ENCODE assay signal across 8 cellular contexts in the genomic region with DNA sequence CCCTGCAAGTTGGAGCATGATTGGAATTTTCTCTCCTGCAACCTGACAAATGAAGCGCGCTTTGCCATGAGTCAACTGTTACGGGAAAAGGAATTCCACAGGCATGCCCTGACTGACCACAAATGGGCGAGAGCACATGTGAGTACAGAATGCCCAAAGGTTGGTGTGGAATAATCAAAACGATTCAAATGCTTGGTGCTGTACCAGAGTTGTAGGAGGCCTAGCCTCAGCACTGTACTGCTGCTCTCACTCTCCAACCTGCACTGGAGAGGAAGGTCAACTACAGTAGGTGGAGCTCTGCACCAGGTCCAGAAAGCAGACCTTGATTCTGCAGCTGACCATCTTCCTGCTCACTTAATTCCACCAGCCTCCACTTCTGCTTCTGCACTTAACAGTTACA.
DNase-seq lines count a peak whose midpoint lies in the region; ATAC-seq and TF ChIP-seq lines count a peak whose summit lies in the region.

No MANE protein-coding gene starts in this region.

- no peak overlapping the region for H3K4me3 ChIP-seq in PC-3 (ENCODE audit: low read length)
- no peak overlapping the region for H3K4me3 ChIP-seq in epithelial cell of esophagus (ENCODE audit: low read length)
- H3K4me3 ChIP-seq in neural progenitor cell = no peak overlapping the region

- peak; percentile 82 for ATAC-seq in PC-3
- ATAC-seq in GM21825 (IDR thresholded peaks at IDR 0.05; ENCODE audit: unreplicated experiment) = no peak

- H3K9ac ChIP-seq in PC-3 (ENCODE audit: low read length) (no peak overlapping the region; the same call in 1 of the 2 replicates), neural progenitor cell (no peak overlapping the region)

- intact Hi-C loops in PC-3 (cut with micrococcal nuclease) = loop anchor here (1.0 to 10.0 kb wide), 4 partner anchors 65 to 592 kb away; no protein-coding TSS in a partner anchor

- peaks cover 13% of the 10 kb centered on the region for H3K4me1 Mint-ChIP-seq in neural progenitor cell

- 0 out of 2 replicates have a peak overlapping the region, but pooled peaks have one; percentile 17 for H3K4me2 ChIP-seq in PC-3 (ENCODE audit: low read length)
- H3K4me2 ChIP-seq in neural progenitor cell = no peak overlapping the region

- no peaks in the 10 kb centered on the region for H3K79me2 ChIP-seq in PC-3 (ENCODE audit: low read length)
- H3K79me2 ChIP-seq in neural progenitor cell (ENCODE audit: low read depth) = no peaks in the 10 kb centered on the region

- no peaks in the 10 kb centered on the region for H3K36me3 ChIP-seq in PC-3 (ENCODE audit: low read depth, low read length)
- H3K36me3 ChIP-seq in neural progenitor cell = no peaks in the 10 kb centered on the region

- no peaks in the 10 kb centered on the region for H3K36me3 Mint-ChIP-seq in neural progenitor cell

- H4K20me1 ChIP-seq in PC-3 (ENCODE audit: low read length) (no peaks in the 10 kb centered on the region), neural progenitor cell (ENCODE audit: low read depth) (no peaks in the 10 kb centered on the region)

- no peak overlapping the region for H3K4me3 Mint-ChIP-seq in neural progenitor cell

- H3F3A ChIP-seq in PC-3 (ENCODE audit: low read length, unreplicated experiment) (no peaks in the 10 kb centered on the region), neural progenitor cell (ENCODE audit: low read depth) (no peaks in the 10 kb centered on the region)

- H3K27me3 Mint-ChIP-seq in neural progenitor cell (ENCODE audit: insufficient read depth, low read depth) = peaks cover 3% of the 10 kb centered on the region

- H3K27me3 ChIP-seq in PC-3 (ENCODE audit: low read length) (no peaks in the 10 kb centered on the region), neural progenitor cell (no peaks in the 10 kb centered on the region)

- no peak overlapping the region for H3K27ac Mint-ChIP-seq in neural progenitor cell

- DNase-seq in EH (ENCODE audit: low read depth) (peak; percentile 84), PC-3 (peak; percentile 75), epithelial cell of esophagus (ENCODE audit: low read depth) (peak; percentile 96), neural progenitor cell (ENCODE audit: low spot score) (peak; percentile 15), NCI-H2081 (lab: John Stamatoyannopoulos, UW) (no peak), NCI-H1092 (lab: John Stamatoyannopoulos, UW) (no peak), COLO668 (lab: John Stamatoyannopoulos, UW; ENCODE audit: unreplicated experiment) (no peak)

- H3K9me3 ChIP-seq in PC-3 (ENCODE audit: low read length) (no peaks in the 10 kb centered on the region), neural progenitor cell (ENCODE audit: low read depth) (no peaks in the 10 kb centered on the region)

- TF ChIP-seq CTCF in PC-3 (conservative IDR thresholded peaks at IDR 0.05; ENCODE audit: low read depth, low read length) (peak; percentile 35), epithelial cell of esophagus (IDR thresholded peaks at IDR 0.05; ENCODE audit: insufficient read depth, low read depth, low read length, missing control alignments) (peak; percentile 31), neural progenitor cell (IDR thresholded peaks at IDR 0.05) (no peak)

- peaks cover 29% of the 10 kb centered on the region for H3K4me1 ChIP-seq in PC-3 (ENCODE audit: insufficient read depth, low read length)
- no peaks in the 10 kb centered on the region for H3K4me1 ChIP-seq in neural progenitor cell

- no peaks in the 10 kb centered on the region for H3K9me2 ChIP-seq in PC-3 (replicated peaks; ENCODE audit: low read length)

- H2AFZ ChIP-seq in PC-3 (ENCODE audit: low read length) (no peak overlapping the region), neural progenitor cell (replicated peaks) (no peak overlapping the region)

- CTCF ChIA-PET in PC-3 (lab: Charles Lee) = interaction anchor here (0.6 kb wide), 1 partner anchor 571 kb away, joined by 4 read pairs; no protein-coding TSS in a partner anchor

- POLR2A ChIA-PET in PC-3 (lab: Charles Lee; ENCODE audit: unreplicated experiment) = no interaction called here

- BruUV-seq in PC-3 (replicated peaks; lab: Mats Ljungman, UMichigan) = no TSS peak

- H3K9me3 Mint-ChIP-seq in neural progenitor cell = no peaks in the 10 kb centered on the region

- peak overlapping the region; percentile 32; the same call in 1 of the 2 replicates for H3K27ac ChIP-seq in PC-3 (ENCODE audit: low read length)
- no peak overlapping the region for H3K27ac ChIP-seq in neural progenitor cell

Comparison
In these comparisons a context has a peak if more than half of its experiments do, and no peak if none do; other contexts are left out.
1. DNase-seq: peak in EH (single experiment), PC-3 (single experiment), epithelial cell of esophagus (single experiment) and neural progenitor cell (single experiment); none in NCI-H2081 (0 of 2), NCI-H1092 (single experiment) and COLO668 (single experiment).